ENCODE assay signal across 8 cellular contexts in genomic region chr12:48788522-48788851, GRCh38. TPM values are rescaled to one million over a fixed set of nuclear protein-coding genes. Genes with fewer than 3 reads are reported as not detected.
DNase-seq lines count a peak whose midpoint lies in the region; ATAC-seq and TF ChIP-seq lines count a peak whose summit lies in the region.

No MANE protein-coding gene starts in this region.

- H3K4me3 ChIP-seq in AG09309 (ENCODE audit: control insufficient read depth, low read depth, low read length) (peak overlapping the region; percentile 87), ectodermal cell (ENCODE audit: insufficient read depth, low read depth, low read length) (peak overlapping the region; percentile 96)

- TF ChIP-seq CTCF in AG09309 (IDR thresholded peaks at IDR 0.05; ENCODE audit: control insufficient read depth, insufficient read depth, low read depth, low read length, missing control alignments): no peak
- no peak for TF ChIP-seq CTCF in nephron (IDR thresholded peaks at IDR 0.05; ENCODE audit: unreplicated experiment in 3 of 3)
- no peak for TF ChIP-seq CTCF in GM10266 (IDR thresholded peaks at IDR 0.05; ENCODE audit: control insufficient read depth, insufficient read depth, low read depth, missing control alignments)

- no peak overlapping the region for H3K27ac Mint-ChIP-seq in IgD-negative memory B cell
- H3K27ac Mint-ChIP-seq in nephron: peak overlapping the region; percentile 77 to 93 (median 92)

- H3K9me3 Mint-ChIP-seq in IgD-negative memory B cell (no peaks in the 10 kb centered on the region), nephron (no peaks in the 10 kb centered on the region)

- peaks cover 27% of the 10 kb centered on the region for H3K4me1 ChIP-seq in ectodermal cell (ENCODE audit: control insufficient read depth, insufficient read depth, low read length)

- ATAC-seq in GM21576 (IDR thresholded peaks at IDR 0.05; ENCODE audit: unreplicated experiment): no peak
- ATAC-seq in HG03135 (IDR thresholded peaks at IDR 0.05; ENCODE audit: unreplicated experiment): no peak

- peaks cover 0 to 5% (median 2%) of the 10 kb centered on the region in 3 donors for H3K4me1 Mint-ChIP-seq in IgD-negative memory B cell
- peaks cover 33% of the 10 kb centered on the region for H3K4me1 Mint-ChIP-seq in nephron

- no peak for DNase-seq in AG09309 (ENCODE audit: low read depth)
- no peak for DNase-seq in SKM-1 treated with dmso at 0.1 percent for 144 hours (lab: John Stamatoyannopoulos, UW; ENCODE audit: unreplicated experiment)
- DNase-seq in GM10266 (ENCODE audit: extremely low spot score): no peak

- H3K27ac ChIP-seq in ectodermal cell (ENCODE audit: insufficient read depth, low read depth, low read length, poor library complexity, severe bottlenecking): peak overlapping the region; percentile 26

- no peaks in the 10 kb centered on the region for H3K9me3 ChIP-seq in ectodermal cell (ENCODE audit: control insufficient read depth, low read length)

- no peaks in the 10 kb centered on the region for H3K36me3 Mint-ChIP-seq in IgD-negative memory B cell
- H3K36me3 Mint-ChIP-seq in nephron (ENCODE audit: low read depth): peaks cover 5% of the 10 kb centered on the region

- H3K27me3 Mint-ChIP-seq in IgD-negative memory B cell (peaks cover 35% of the 10 kb centered on the region), nephron (ENCODE audit: low read depth) (peaks cover 2% of the 10 kb centered on the region)

- no peaks in the 10 kb centered on the region for H3K36me3 ChIP-seq in ectodermal cell (ENCODE audit: control insufficient read depth, insufficient read depth, low read length)

- H3K4me3 Mint-ChIP-seq in IgD-negative memory B cell: peak overlapping the region; percentile 46 to 86 (median 71)
- peak overlapping the region; percentile 94 to 96 (median 95) for H3K4me3 Mint-ChIP-seq in nephron

- no peaks in the 10 kb centered on the region for H3K27me3 ChIP-seq in ectodermal cell (ENCODE audit: control insufficient read depth, insufficient read depth, low read length, poor library complexity, severe bottlenecking)

- WGBS in ectodermal cell, 2 experiments: 0 to 1% methylated on average over 25 of the region's 25 CpGs

RNA-seq across cellular contexts. Expression of gene ADCY6, which starts 0.4 kb away (rescaled TPM):
- not detected for polyA plus RNA-seq in IgD-negative memory B cell
- 68.4 TPM for polyA plus RNA-seq in ectodermal cell (2013, experiment 1 of 4)
- polyA plus RNA-seq in ectodermal cell (2013, experiment 2 of 4): 84.1 TPM
- 51.6 TPM for polyA plus RNA-seq in ectodermal cell (2013, experiment 3 of 4)
- 65.0 TPM for polyA plus RNA-seq in ectodermal cell (2013, experiment 4 of 4)

RNA-seq across cellular contexts. Expression of gene CACNB3, which starts 29.8 kb away (rescaled TPM):
- polyA plus RNA-seq in IgD-negative memory B cell: 0.39 TPM
- 89.9 TPM for polyA plus RNA-seq in ectodermal cell (2013, experiment 1 of 4)
- 86.1 TPM for polyA plus RNA-seq in ectodermal cell (2013, experiment 2 of 4)
- 69.9 TPM for polyA plus RNA-seq in ectodermal cell (2013, experiment 3 of 4)
- polyA plus RNA-seq in ectodermal cell (2013, experiment 4 of 4): 76.3 TPM

Comparison
In these comparisons a context has a peak if more than half of its experiments do, and no peak if none do; other contexts are left out.
1. H3K27ac Mint-ChIP-seq: peak in nephron (3 of 3); none in IgD-negative memory B cell (0 of 3).